ENCODE assay signal across 22 cellular contexts in genomic region chr4:138450546-138450945, GRCh38.
DNase-seq lines count a peak whose midpoint lies in the region; ATAC-seq and FAIRE-seq lines count a peak whose summit lies in the region.
"Had no signal": no experiment of that assay in that cellular context is flagged by ENCODE, and none has a peak within 500 bp of the region (broad histone marks: within the 10 kb centered on the region; RNA-seq: fewer than 3 reads in every experiment).

No MANE protein-coding gene starts in this region.

- no peaks in the 10 kb centered on the region for H3K36me3 ChIP-seq in mesenchymal stem cell (ENCODE audit: control insufficient read depth in 1 of 2, insufficient read depth in 2 of 2, low read depth in 1 of 2, low read length in 2 of 2)
- H3K36me3 ChIP-seq: BE2C had no signal

- no peak overlapping the region for H2AK5ac ChIP-seq in mesenchymal stem cell (ENCODE audit: low read length, severe bottlenecking)

- no peak overlapping the region for H3K23ac ChIP-seq in mesenchymal stem cell (ENCODE audit: low read length in 2 of 2)

- no peak overlapping the region for H3K18ac ChIP-seq in mesenchymal stem cell (ENCODE audit: low read depth in 1 of 2, low read length in 2 of 2)

- H2AFZ ChIP-seq in mesenchymal stem cell (ENCODE audit: low read depth, low read length) = no peak overlapping the region

- FAIRE-seq in endometrium (lab: Jason Lieb, UNC) = peak; percentile 85
- FAIRE-seq: A204.1, D721Med, GM12892, H1 had no signal

- H2BK15ac ChIP-seq in mesenchymal stem cell (ENCODE audit: low read depth, poor library complexity, severe bottlenecking) = no peak overlapping the region

- no peak overlapping the region for H2BK5ac ChIP-seq in mesenchymal stem cell (ENCODE audit: low read depth, low read length, poor library complexity, severe bottlenecking)

- H2BK12ac ChIP-seq in mesenchymal stem cell (ENCODE audit: low read length in 2 of 2) = no peak overlapping the region

- no peak overlapping the region for H3K9ac ChIP-seq in mesenchymal stem cell (ENCODE audit: low read length)

- no peaks in the 10 kb centered on the region for H3K4me1 ChIP-seq in mesenchymal stem cell (ENCODE audit: control insufficient read depth, insufficient read depth, low read depth, low read length)
- H3K4me1 ChIP-seq: BE2C, Caco-2 had no signal

- no peak overlapping the region for H3K14ac ChIP-seq in mesenchymal stem cell (ENCODE audit: low read length in 2 of 2)

- peak overlapping the region; percentile 16 for H4K8ac ChIP-seq in mesenchymal stem cell (ENCODE audit: low read length)

- no peaks in the 10 kb centered on the region for H3K79me1 ChIP-seq in mesenchymal stem cell (replicated peaks; ENCODE audit: low read length, poor library complexity, severe bottlenecking)

- ATAC-seq in GM18498 (IDR thresholded peaks at IDR 0.05; ENCODE audit: unreplicated experiment) (no peak), GM21367 (IDR thresholded peaks at IDR 0.05; ENCODE audit: unreplicated experiment) (no peak), HG03159 (IDR thresholded peaks at IDR 0.05; ENCODE audit: unreplicated experiment) (no peak)

- no peak overlapping the region for H3K27ac ChIP-seq in mesenchymal stem cell (ENCODE audit: low read length, poor library complexity, severe bottlenecking)
- H3K27ac ChIP-seq: HL-60 had no signal

- no peaks in the 10 kb centered on the region for H3K9me3 ChIP-seq in mesenchymal stem cell (ENCODE audit: control insufficient read depth, low read length)
- H3K9me3 ChIP-seq: BE2C, Caco-2 had no signal

- H3K4me3 ChIP-seq in mesenchymal stem cell (ENCODE audit: insufficient read depth in 1 of 2, low read depth in 1 of 2, low read length in 2 of 2) = no peak overlapping the region

- no peak overlapping the region for H4K91ac ChIP-seq in mesenchymal stem cell (ENCODE audit: low read length)

- H3K4ac ChIP-seq in mesenchymal stem cell (ENCODE audit: low read depth in 1 of 2, low read length in 2 of 2) = no peak overlapping the region

- no peak overlapping the region for H3K4me2 ChIP-seq in mesenchymal stem cell (ENCODE audit: low read length, poor library complexity, severe bottlenecking)

- H2BK120ac ChIP-seq in mesenchymal stem cell (ENCODE audit: low read depth, low read length) = no peak overlapping the region

- DNase-seq in mesenchymal stem cell (no peak), pons (ENCODE audit: low spot score) (peak; percentile 8)
- DNase-seq: ACHN; BE2C; C1 segment of cervical spinal cord; Caco-2; CD4-positive, CD25-positive, alpha-beta regulatory T cell; CD8-positive, alpha-beta memory T cell; DMS153; DMS79; GDM1; H9; KBM-7 had no signal

- WGBS in mesenchymal stem cell = no CpG with 5 or more reads among the region's 1 CpG

- peaks cover 0 to 3% of the 10 kb centered on the region in 2 experiments for H3K27me3 ChIP-seq in mesenchymal stem cell (ENCODE audit: control insufficient read depth in 1 of 2, insufficient read depth in 1 of 2, low read length in 2 of 2)
- H3K27me3 ChIP-seq: BE2C had no signal
